ENCODE assay signal across 8 cellular contexts in genomic region chr2:9951522-9952285, GRCh38. TPM values are rescaled to one million over a fixed set of nuclear protein-coding genes. Genes with fewer than 3 reads are reported as not detected.
DNase-seq lines count a peak whose midpoint lies in the region; ATAC-seq and TF ChIP-seq lines count a peak whose summit lies in the region.

Gene GRHL1 (plus strand): TSS chr2:9951693. CDS start chr2:9951834, 141 bp downstream.

- no TSS peak for BruUV-seq in A673 (replicated peaks; lab: Mats Ljungman, UMichigan)

- CTCF ChIA-PET in A673 (lab: Charles Lee): no interaction called here
- CTCF ChIA-PET in activated B cell treated with CpG ODN at 0.5 μM for 24 hours (lab: Charles Lee): no interaction called here

- H3K27me3 Mint-ChIP-seq in activated B cell treated with CpG ODN at 0.5 μM for 24 hours (peaks cover 37% of the 10 kb centered on the region), immature natural killer cell (ENCODE audit: low read depth in 3 of 3) (peaks cover 4 to 24% (median 6%) of the 10 kb centered on the region in 3 donors)

- ATAC-seq in GM18909 (IDR thresholded peaks at IDR 0.05; ENCODE audit: poor library complexity, unreplicated experiment): peak; percentile 96
- ATAC-seq in HG03175 (IDR thresholded peaks at IDR 0.05; ENCODE audit: unreplicated experiment): peak; percentile 96
- ATAC-seq in activated B cell treated with CpG ODN at 0.5 μM for 24 hours (ENCODE audit: low read depth): peak; percentile 96

- H3K4me3 ChIP-seq in A673 (ENCODE audit: low read depth, low read length, poor library complexity, severe bottlenecking): peak within 1 kb of the TSS; percentile 67

- H3K36me3 Mint-ChIP-seq in activated B cell treated with CpG ODN at 0.5 μM for 24 hours (ENCODE audit: low read depth) (no peaks in the 10 kb centered on the region), immature natural killer cell (no peaks in the 10 kb centered on the region)

- no peak within 1 kb of the TSS for H3K27ac ChIP-seq in A673 (ENCODE audit: low read depth, low read length, poor library complexity, severe bottlenecking)
- H3K27ac ChIP-seq in caudate nucleus (ENCODE audit: low read depth, low read length): no peak within 1 kb of the TSS

- DNase-seq in A673 (ENCODE audit: low spot score): peak; percentile 94
- peak; percentile 96 for DNase-seq in NCI-H2227 (lab: John Stamatoyannopoulos, UW; ENCODE audit: unreplicated experiment)
- DNase-seq in activated B cell treated with CpG ODN at 0.5 μM for 24 hours: peak; percentile 89
- DNase-seq in caudate nucleus (lab: John Stamatoyannopoulos, UW): peak in 60 of 61 donors; percentile 27 to 94 (median 86)
- DNase-seq in immature natural killer cell: peak; percentile 91 to 92 (median 92)
- peak; percentile 57 for DNase-seq in smooth muscle cell of the brain vasculature (ENCODE audit: low read depth, low spot score)

- H3K4me1 ChIP-seq in A673 (ENCODE audit: insufficient read depth, low read length, poor library complexity, severe bottlenecking): no peaks in the 10 kb centered on the region

- no peaks in the 10 kb centered on the region for H3K9me3 ChIP-seq in A673 (ENCODE audit: low read depth, low read length, poor library complexity, severe bottlenecking)

- peak within 1 kb of the TSS; percentile 84 for H3K4me3 Mint-ChIP-seq in activated B cell treated with CpG ODN at 0.5 μM for 24 hours
- peak within 1 kb of the TSS; percentile 80 to 89 (median 85) for H3K4me3 Mint-ChIP-seq in immature natural killer cell

- intact Hi-C loops in A673 (cut with micrococcal nuclease; ENCODE audit: unreplicated experiment) (no loop called here), activated B cell treated with CpG ODN at 0.5 μM for 24 hours (cut with micrococcal nuclease) (loop anchor here (1.0 to 5.0 kb wide), 8 partner anchors 16 to 861 kb away; partner anchors contain the start of genes ADAM17, HPCAL1, KLF11 and ODC1)

- H3K27ac Mint-ChIP-seq in activated B cell treated with CpG ODN at 0.5 μM for 24 hours (peak within 1 kb of the TSS; percentile 65), immature natural killer cell (peak within 1 kb of the TSS in 5 of 6 donors; percentile 1 to 83 (median 62))

- TF ChIP-seq CTCF in A673 (conservative IDR thresholded peaks at IDR 0.05; ENCODE audit: low read depth, low read length) (no peak), activated B cell treated with CpG ODN at 0.5 μM for 24 hours (IDR thresholded peaks at IDR 0.05) (no peak)

- peaks cover 14% of the 10 kb centered on the region for H3K4me1 Mint-ChIP-seq in activated B cell treated with CpG ODN at 0.5 μM for 24 hours
- H3K4me1 Mint-ChIP-seq in immature natural killer cell: peaks cover 11 to 17% of the 10 kb centered on the region in 2 donors

- H3K27me3 ChIP-seq in A673 (replicated peaks; ENCODE audit: insufficient read depth, low read depth, low read length, poor library complexity): peaks cover 29% of the 10 kb centered on the region

- H3K36me3 ChIP-seq in A673 (ENCODE audit: insufficient read depth, low read length, poor library complexity, severe bottlenecking): no peaks in the 10 kb centered on the region

- POLR2A ChIA-PET in A673 (lab: Charles Lee; ENCODE audit: low non-redundant PET) (no interaction called here), activated B cell treated with CpG ODN at 0.5 μM for 24 hours (lab: Charles Lee) (no interaction called here)

- H3K9me3 Mint-ChIP-seq in activated B cell treated with CpG ODN at 0.5 μM for 24 hours (no peaks in the 10 kb centered on the region), immature natural killer cell (no peaks in the 10 kb centered on the region)

RNA-seq across cellular contexts. Expression of gene GRHL1, which starts in this region (rescaled TPM):
- 0.13 and 0.42 TPM in 2 replicates for total RNA-seq in A673 (2021)
- 0.39 and 0.95 TPM in 2 replicates for total RNA-seq in activated B cell treated with CpG ODN at 0.5 μM for 24 hours
- polyA plus RNA-seq in immature natural killer cell: 1 to 10 TPM in 1 of 3 donors, under 1 TPM in 2; 0.52 to 1.9 (median 0.73) TPM

Comparison
In these comparisons a context has a peak if more than half of its experiments do, and no peak if none do; other contexts are left out.
1. Peak in DNase-seq and H3K4me3 ChIP-seq in A673; RNA of the gene not detected or under 1 TPM.
2. Peak in DNase-seq and ATAC-seq in activated B cell treated with CpG ODN at 0.5 μM for 24 hours; RNA of the gene not detected or under 1 TPM.